In the genomic region with DNA sequence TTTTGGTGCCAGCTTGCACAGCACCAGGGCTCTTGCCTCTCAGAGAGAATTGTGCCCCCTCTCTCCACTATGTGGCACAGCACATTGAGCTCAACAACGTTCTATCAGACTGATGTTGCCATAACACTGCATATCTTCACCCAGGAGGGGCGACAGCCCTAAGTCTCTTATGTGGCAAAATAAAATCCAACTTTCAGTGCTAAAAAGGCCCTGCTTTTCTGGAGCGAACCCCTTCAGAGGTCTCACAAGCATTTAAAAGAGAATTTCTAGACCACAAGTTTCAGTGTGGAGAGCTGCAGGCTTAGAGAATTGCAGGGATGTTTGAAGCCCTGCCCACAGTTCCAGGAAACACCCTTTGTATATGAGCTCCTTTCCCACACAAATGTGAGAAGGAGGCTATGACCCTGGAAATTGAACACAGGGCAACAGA, we compare ENCODE assay signal across 3 cellular contexts.
TF ChIP-seq lines count a peak whose summit lies in the region.

No MANE protein-coding gene starts in this region.

TF ChIP-seq in HCT116, 20 proteins besides CTCF, POLR2A, EP300 and RAD21:
- no peak for TF ChIP-seq SP1 (IDR thresholded peaks at IDR 0.05; ENCODE audit: low read depth)
- no peak for TF ChIP-seq ZNF274 (IDR thresholded peaks at IDR 0.05; ENCODE audit: low read depth, low read length)
- no peak for TF ChIP-seq POLR2AphosphoS5 (IDR thresholded peaks at IDR 0.05; ENCODE audit: low read depth, low read length)
- no peak for TF ChIP-seq SRF (IDR thresholded peaks at IDR 0.05; ENCODE audit: low read depth)
- no peak for TF ChIP-seq YY1 (IDR thresholded peaks at IDR 0.05; ENCODE audit: extremely low read depth, insufficient replicate concordance, low read depth, low read length)
- no peak for TF ChIP-seq EZH2 (IDR thresholded peaks at IDR 0.05)
- no peak for TF ChIP-seq TCF7L2 (IDR thresholded peaks at IDR 0.05; ENCODE audit: borderline replicate concordance, extremely low read depth, insufficient read depth, insufficient read length)
- no peak for TF ChIP-seq ELF1 (IDR thresholded peaks at IDR 0.05; ENCODE audit: borderline replicate concordance, low read depth)
- no peak for TF ChIP-seq CEBPB (IDR thresholded peaks at IDR 0.05; ENCODE audit: low read depth)
- TF ChIP-seq SIN3A (IDR thresholded peaks at IDR 0.05; ENCODE audit: low read depth): no peak
TF ChIP-seq in HCT116: peak in this region for 0.

TF ChIP-seq in HepG2, 621 proteins besides CTCF, POLR2A, EP300 and RAD21:
- TF ChIP-seq ZNF563 (CRISPR knock-in tag; IDR thresholded peaks at IDR 0.05) (no peak), ZNF605 (CRISPR knock-in tag; IDR thresholded peaks at IDR 0.05) (no peak), ATM (IDR thresholded peaks at IDR 0.05; ENCODE audit: borderline replicate concordance) (no peak), CCDC6 (CRISPR knock-in tag; IDR thresholded peaks at IDR 0.05) (no peak), ZNF878 (CRISPR knock-in tag; IDR thresholded peaks at IDR 0.05) (no peak), DDIT3 (CRISPR knock-in tag; IDR thresholded peaks at IDR 0.05) (no peak), SMC3 (IDR thresholded peaks at IDR 0.05; ENCODE audit: low read length) (0 out of 2 replicates have a peak, but pooled peaks have one; percentile 5)

TF ChIP-seq in HEK293T, 16 proteins besides CTCF, POLR2A, EP300 and RAD21:
- TF ChIP-seq NFRKB (IDR thresholded peaks at IDR 0.05) (no peak), TARDBP (IDR thresholded peaks at IDR 0.05) (no peak), FOXK2 (IDR thresholded peaks at IDR 0.05) (no peak), HDGF (IDR thresholded peaks at IDR 0.05; ENCODE audit: borderline replicate concordance) (no peak), ZNF384 (IDR thresholded peaks at IDR 0.05) (no peak), CTBP1 (IDR thresholded peaks at IDR 0.05; ENCODE audit: borderline replicate concordance) (no peak), ELF4 (IDR thresholded peaks at IDR 0.05) (no peak), ARNT (IDR thresholded peaks at IDR 0.05) (no peak), FOXA1 (IDR thresholded peaks at IDR 0.05) (no peak), SUZ12 (IDR thresholded peaks at IDR 0.05) (no peak), SP1 (IDR thresholded peaks at IDR 0.05) (no peak), BHLHE40 (IDR thresholded peaks at IDR 0.05; ENCODE audit: borderline replicate concordance) (no peak), L3MBTL2 (conservative IDR thresholded peaks at IDR 0.05) (no peak), LEF1 (IDR thresholded peaks at IDR 0.05; ENCODE audit: borderline replicate concordance) (no peak), FOXM1 (IDR thresholded peaks at IDR 0.05; ENCODE audit: borderline replicate concordance) (no peak)
- TF ChIP-seq, protein P1, sequence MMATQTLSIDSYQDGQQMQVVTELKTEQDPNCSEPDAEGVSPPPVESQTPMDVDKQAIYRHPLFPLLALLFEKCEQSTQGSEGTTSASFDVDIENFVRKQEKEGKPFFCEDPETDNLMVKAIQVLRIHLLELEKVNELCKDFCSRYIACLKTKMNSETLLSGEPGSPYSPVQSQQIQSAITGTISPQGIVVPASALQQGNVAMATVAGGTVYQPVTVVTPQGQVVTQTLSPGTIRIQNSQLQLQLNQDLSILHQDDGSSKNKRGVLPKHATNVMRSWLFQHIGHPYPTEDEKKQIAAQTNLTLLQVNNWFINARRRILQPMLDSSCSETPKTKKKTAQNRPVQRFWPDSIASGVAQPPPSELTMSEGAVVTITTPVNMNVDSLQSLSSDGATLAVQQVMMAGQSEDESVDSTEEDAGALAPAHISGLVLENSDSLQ (IDR thresholded peaks at IDR 0.05): no peak
TF ChIP-seq in HEK293T: peak in this region for 0.
